Comparison of ENCODE assay signal across 16 cellular contexts in genomic region chr1:77283701-77284425, GRCh38. TPM values are rescaled to one million over a fixed set of nuclear protein-coding genes. Genes with fewer than 3 reads are reported as not detected.
DNase-seq lines count a peak whose midpoint lies in the region; ATAC-seq and TF ChIP-seq lines count a peak whose summit lies in the region.
"Had no signal": no experiment of that assay in that cellular context is flagged by ENCODE, and none has a peak within 500 bp of the region (broad histone marks: within the 10 kb centered on the region; RNA-seq: fewer than 3 reads in every experiment).

No MANE protein-coding gene starts in this region.

- H3K18ac ChIP-seq in mesenchymal stem cell (ENCODE audit: low read depth in 1 of 2, low read length in 2 of 2), result no peak overlapping the region

- no peak overlapping the region for H3K27ac ChIP-seq in mesenchymal stem cell (ENCODE audit: low read length, poor library complexity, severe bottlenecking)
- H3K27ac ChIP-seq in vagina, result no peak overlapping the region
- H3K27ac ChIP-seq: ascending aorta; BLaER1 treated with 17β-estradiol and CSF1 and Interleukin-3, amounts not matched to agents 10 nM and 100 nM; gastroesophageal sphincter had no signal

- H4K91ac ChIP-seq in mesenchymal stem cell (ENCODE audit: low read length), result no peak overlapping the region

- no peak overlapping the region for H4K8ac ChIP-seq in mesenchymal stem cell (ENCODE audit: low read length)

- H3K27me3 ChIP-seq in mesenchymal stem cell (ENCODE audit: control insufficient read depth in 1 of 2, insufficient read depth in 1 of 2, low read length in 2 of 2) (no peaks in the 10 kb centered on the region), vagina (no peaks in the 10 kb centered on the region)
- H3K27me3 ChIP-seq: ascending aorta had no signal

- POLR2A ChIA-PET in AG04449 (lab: Yijun Ruan, JAX), result no interaction called here

- H2AK5ac ChIP-seq in mesenchymal stem cell (ENCODE audit: low read length, severe bottlenecking), result no peak overlapping the region

- peaks cover 0 to 3% of the 10 kb centered on the region in 2 experiments for H3K36me3 ChIP-seq in mesenchymal stem cell (ENCODE audit: control insufficient read depth in 1 of 2, insufficient read depth in 2 of 2, low read depth in 1 of 2, low read length in 2 of 2)
- H3K36me3 ChIP-seq in vagina, result no peaks in the 10 kb centered on the region
- H3K36me3 ChIP-seq: ascending aorta; BLaER1 treated with 17β-estradiol and CSF1 and Interleukin-3, amounts not matched to agents 10 nM and 100 nM; gastroesophageal sphincter had no signal

- no peak for TF ChIP-seq POLR2A in vagina (IDR thresholded peaks at IDR 0.05)

- peak overlapping the region; percentile 90 for H3K4me2 ChIP-seq in mesenchymal stem cell (ENCODE audit: low read length, poor library complexity, severe bottlenecking)

- H3K36me3 Mint-ChIP-seq in brain (no peaks in the 10 kb centered on the region), T-helper 17 cell (ENCODE audit: low read depth) (peaks cover 2% of the 10 kb centered on the region)
- H3K36me3 Mint-ChIP-seq: stimulated activated naive B cell treated with anti-CD40 and anti-IgM and Interleukin-4, amounts not matched to agents 10 μg/mL and 1 μg/mL and 100 μg/mL, for 72 hours had no signal

- H3K4me3 ChIP-seq in AG04449 (ENCODE audit: low read depth, low read length) (peak overlapping the region; percentile 79), mesenchymal stem cell (ENCODE audit: insufficient read depth in 1 of 2, low read depth in 1 of 2, low read length in 2 of 2) (peak overlapping the region in 1 of 2 experiments; percentile 94), vagina (no peak overlapping the region)

- H3K4me1 Mint-ChIP-seq in brain, result peaks cover 21% of the 10 kb centered on the region
- peaks cover 24% of the 10 kb centered on the region for H3K4me1 Mint-ChIP-seq in T-helper 17 cell

- H3K27ac Mint-ChIP-seq in brain (no peak overlapping the region), T-helper 17 cell (no peak overlapping the region)
- H3K27ac Mint-ChIP-seq: stimulated activated naive B cell treated with anti-CD40 and anti-IgM and Interleukin-4, amounts not matched to agents 10 μg/mL and 1 μg/mL and 100 μg/mL, for 72 hours had no signal

- no peak for ATAC-seq in T-helper 17 cell
- ATAC-seq in GM18907 (IDR thresholded peaks at IDR 0.05; ENCODE audit: unreplicated experiment), result no peak
- ATAC-seq: gastroesophageal sphincter; right cardiac atrium; stimulated activated naive B cell treated with anti-CD40 and anti-IgM and Interleukin-4, amounts not matched to agents 10 μg/mL and 1 μg/mL and 100 μg/mL, for 72 hours had no signal

- H3K14ac ChIP-seq in mesenchymal stem cell (ENCODE audit: low read length in 2 of 2), result no peak overlapping the region

- H2BK15ac ChIP-seq in mesenchymal stem cell (ENCODE audit: low read depth, poor library complexity, severe bottlenecking), result no peak overlapping the region

- H3K4ac ChIP-seq in mesenchymal stem cell (ENCODE audit: low read depth in 1 of 2, low read length in 2 of 2), result no peak overlapping the region

- H3K79me1 ChIP-seq in mesenchymal stem cell (replicated peaks; ENCODE audit: low read length, poor library complexity, severe bottlenecking), result peaks cover 5% of the 10 kb centered on the region

- H3K9me3 ChIP-seq in mesenchymal stem cell (ENCODE audit: control insufficient read depth, low read length) (no peaks in the 10 kb centered on the region), T-helper 17 cell (ENCODE audit: control insufficient read depth, low read length, poor library complexity, severe bottlenecking) (no peaks in the 10 kb centered on the region), vagina (no peaks in the 10 kb centered on the region)
- H3K9me3 ChIP-seq: ascending aorta; BLaER1 treated with 17β-estradiol and CSF1 and Interleukin-3, amounts not matched to agents 10 nM and 100 nM; gastroesophageal sphincter had no signal

- H2BK5ac ChIP-seq in mesenchymal stem cell (ENCODE audit: low read depth, low read length, poor library complexity, severe bottlenecking), result no peak overlapping the region

- intact Hi-C loops in vagina (cut with DNase I), result no loop called here

- TF ChIP-seq CTCF in AG04449 (IDR thresholded peaks at IDR 0.05; ENCODE audit: insufficient read depth, low read length, missing control alignments), result no peak
- TF ChIP-seq CTCF in brain (conservative IDR thresholded peaks at IDR 0.05), result no peak
- no peak for TF ChIP-seq CTCF in vagina (IDR thresholded peaks at IDR 0.05)

- no peak overlapping the region for H2BK12ac ChIP-seq in mesenchymal stem cell (ENCODE audit: low read length in 2 of 2)

- H3K4me3 Mint-ChIP-seq in brain (peak overlapping the region; percentile 67 to 85 (median 81)), T-helper 17 cell (no peak overlapping the region)

- H3K27me3 Mint-ChIP-seq in brain (peaks cover 46% of the 10 kb centered on the region), T-helper 17 cell (peaks cover 42% of the 10 kb centered on the region)

- no peak overlapping the region for H2BK120ac ChIP-seq in mesenchymal stem cell (ENCODE audit: low read depth, low read length)

- no peak overlapping the region for H2AFZ ChIP-seq in mesenchymal stem cell (ENCODE audit: low read depth, low read length)

- peak overlapping the region; percentile 83 for H3K9ac ChIP-seq in mesenchymal stem cell (ENCODE audit: low read length)
- H3K9ac ChIP-seq: BLaER1 treated with 17β-estradiol and CSF1 and Interleukin-3, amounts not matched to agents 10 nM and 100 nM had no signal

- 69% methylated on average over 2 of the region's 6 CpGs for WGBS in mesenchymal stem cell

- no peak overlapping the region for H3K23ac ChIP-seq in mesenchymal stem cell (ENCODE audit: low read length in 2 of 2)

- H3K4me1 ChIP-seq in mesenchymal stem cell (ENCODE audit: control insufficient read depth, insufficient read depth, low read depth, low read length) (peaks cover 4% of the 10 kb centered on the region), vagina (peaks cover 12% of the 10 kb centered on the region)

- DNase-seq in AG04449 (ENCODE audit: low read depth, low spot score), result no peak
- DNase-seq in GM03348 (ENCODE audit: low spot score), result peak; percentile 25
- DNase-seq in mesenchymal stem cell, result peak; percentile 17
- DNase-seq in activated CD4-positive, CD25-positive, alpha-beta regulatory T cell (lab: John Stamatoyannopoulos, UW), result no peak
- DNase-seq in T-helper 17 cell, result no peak
- no peak for DNase-seq in vagina (ENCODE audit: extremely low spot score in 2 of 2)
- DNase-seq: kidney glomerular epithelial cell; NCI-H1694; NCI-H82; right cardiac atrium; stimulated activated naive B cell treated with anti-CD40 and anti-IgM and Interleukin-4, amounts not matched to agents 10 μg/mL and 1 μg/mL and 100 μg/mL, for 72 hours had no signal

- H3K9me3 Mint-ChIP-seq in brain, result no peaks in the 10 kb centered on the region
- H3K9me3 Mint-ChIP-seq: stimulated activated naive B cell treated with anti-CD40 and anti-IgM and Interleukin-4, amounts not matched to agents 10 μg/mL and 1 μg/mL and 100 μg/mL, for 72 hours had no signal

- CTCF ChIA-PET in AG04449 (lab: Yijun Ruan, JAX), result no interaction called here

RNA-seq across cellular contexts. Expression of gene AK5, which starts 2.0 kb away (rescaled TPM):
- polyA plus RNA-seq in brain (ENCODE audit: insufficient read depth, low read depth, low replicate concordance), result 34.6 TPM
- polyA plus RNA-seq in mesenchymal stem cell (2013, experiment 1 of 2), result 48.1 TPM
- polyA plus RNA-seq in mesenchymal stem cell (2013, experiment 2 of 2), result 45.6 TPM
- 1 to 10 TPM; 2.7 to 5.5 TPM for total RNA-seq in T-helper 17 cell
- 6.9 TPM for total RNA-seq in vagina
- total RNA-seq: ascending aorta had no signal

Comparison
In these comparisons a context has a peak if more than half of its experiments do, and no peak if none do; other contexts are left out.
1. DNase-seq: peak in GM03348 (single experiment) and mesenchymal stem cell (single experiment); none in AG04449 (single experiment), activated CD4-positive, CD25-positive, alpha-beta regulatory T cell (0 of 4), T-helper 17 cell (0 of 3) and vagina (0 of 2).